8 cellular contexts compared by ENCODE assay signal in the genomic region with DNA sequence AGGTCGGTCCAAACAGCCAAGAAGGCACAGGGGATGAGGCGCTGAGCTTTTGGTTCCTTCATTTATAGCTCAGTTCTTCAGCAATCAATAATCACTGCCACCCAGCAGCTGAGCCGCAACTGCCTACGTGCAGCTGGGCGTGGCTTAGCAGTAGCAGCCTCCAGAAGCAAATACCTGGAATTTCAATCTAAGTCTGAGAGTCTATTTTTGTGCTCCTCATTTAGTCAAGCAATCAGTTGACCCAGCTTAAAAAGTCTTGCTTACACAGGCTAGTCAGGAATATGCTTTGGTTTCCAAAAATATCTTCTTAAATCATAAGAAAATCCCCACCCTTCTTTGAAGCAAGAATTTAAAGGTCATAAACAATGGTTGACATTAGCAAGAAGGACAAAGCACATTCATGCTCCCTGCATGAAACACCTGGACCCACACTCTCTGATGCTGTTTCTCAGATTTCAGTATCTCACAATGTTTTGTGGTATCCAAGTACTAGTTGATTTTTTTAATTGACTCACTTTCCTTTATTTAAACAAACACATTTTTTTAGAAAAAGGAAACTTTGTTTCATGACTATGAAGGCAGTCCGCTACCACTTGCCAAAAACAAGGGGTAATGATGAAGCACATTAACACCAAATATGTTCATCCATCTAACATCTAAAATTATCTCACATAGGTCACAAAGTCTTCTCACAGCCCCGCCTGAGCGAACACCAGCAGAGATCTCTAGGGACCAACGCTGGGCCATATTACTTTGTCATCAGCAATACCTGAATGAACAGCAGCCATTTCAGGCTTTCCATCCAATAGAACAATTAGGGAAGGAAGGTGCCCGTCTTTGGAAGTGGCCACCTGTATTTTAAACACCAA.
DNase-seq lines count a peak whose midpoint lies in the region; ATAC-seq and TF ChIP-seq lines count a peak whose summit lies in the region.

No MANE protein-coding gene starts in this region.

- peak; percentile 22 for DNase-seq in CD1c-positive myeloid dendritic cell (ENCODE audit: extremely low spot score)
- peak; percentile 5 for DNase-seq in NCI-H774 (lab: John Stamatoyannopoulos, UW)
- DNase-seq in iris pigment epithelial cell (ENCODE audit: low read depth) = peak; percentile 21
- DNase-seq in inferior parietal cortex (ENCODE audit: extremely low spot score) = no peak
- no peak for DNase-seq in NOMO-1 treated with dmso at 0.1 percent for 144 hours (lab: John Stamatoyannopoulos, UW; ENCODE audit: unreplicated experiment)
- no peak for DNase-seq in MV-4-11 (lab: John Stamatoyannopoulos, UW)

- TF ChIP-seq POLR2A in GM19099 (IDR thresholded peaks at IDR 0.05; ENCODE audit: extremely low read depth, insufficient read length, low read depth) = peak; percentile 39

- no peak for ATAC-seq in HG03135 (IDR thresholded peaks at IDR 0.05; ENCODE audit: unreplicated experiment)

Comparison
In these comparisons a context has a peak if more than half of its experiments do, and no peak if none do; other contexts are left out.
1. DNase-seq: peak in CD1c-positive myeloid dendritic cell (single experiment), NCI-H774 (single experiment) and iris pigment epithelial cell (single experiment); none in inferior parietal cortex (single experiment), NOMO-1 treated with dmso at 0.1 percent for 144 hours (single experiment) and MV-4-11 (single experiment).